Comparison of ENCODE assay signal across 9 cellular contexts in the genomic region with DNA sequence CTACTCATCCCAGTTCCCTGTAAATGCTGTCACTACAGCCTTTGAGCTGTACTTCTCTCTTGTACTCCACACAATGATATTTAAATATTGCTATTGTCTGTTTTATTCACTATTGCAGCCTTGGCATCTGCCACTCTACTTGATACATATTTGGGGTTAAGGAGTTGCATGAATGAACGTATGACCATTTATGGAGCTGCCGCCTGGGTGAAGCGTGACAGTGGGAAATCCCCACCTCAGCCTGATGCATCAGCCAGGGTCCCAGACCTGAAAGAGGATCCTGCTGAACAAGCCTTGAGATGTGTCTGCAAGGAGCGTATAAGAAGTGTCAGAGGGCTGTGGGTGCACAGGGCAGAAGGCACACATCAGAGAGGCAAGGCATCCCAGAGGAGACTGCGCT. TPM values are rescaled to one million over a fixed set of nuclear protein-coding genes. Genes with fewer than 3 reads are reported as not detected.
DNase-seq lines count a peak whose midpoint lies in the region; ATAC-seq and TF ChIP-seq lines count a peak whose summit lies in the region.
"Had no signal": no experiment of that assay in that cellular context is flagged by ENCODE, and none has a peak within 500 bp of the region (broad histone marks: within the 10 kb centered on the region; RNA-seq: fewer than 3 reads in every experiment).

No MANE protein-coding gene starts in this region.

- no peak overlapping the region for H3K4me2 ChIP-seq in neural progenitor cell

- peak overlapping the region; percentile 34 for H3K27ac Mint-ChIP-seq in activated CD4-positive, alpha-beta T cell treated with anti-CD3 and anti-CD28 coated beads for 36 hours
- H3K27ac Mint-ChIP-seq in neural progenitor cell: peak overlapping the region; percentile 8

- CTCF ChIA-PET in activated CD4-positive, alpha-beta T cell treated with anti-CD3 and anti-CD28 coated beads for 36 hours (lab: Charles Lee): interaction anchor here (0.6 to 0.7 kb wide), 2 partner anchors 17 to 82 kb away, joined by 3 read pairs; no protein-coding TSS in a partner anchor

- ATAC-seq in GM18502 (IDR thresholded peaks at IDR 0.05; ENCODE audit: poor library complexity, unreplicated experiment) (peak; percentile 97), HG02642 (IDR thresholded peaks at IDR 0.05; ENCODE audit: poor library complexity, unreplicated experiment) (peak; percentile 95)
- ATAC-seq in activated CD4-positive, alpha-beta T cell treated with anti-CD3 and anti-CD28 coated beads for 36 hours: peak; percentile 99

- no peak overlapping the region for H2AFZ ChIP-seq in neural progenitor cell (replicated peaks)

- H3K36me3 ChIP-seq in neural progenitor cell (no peaks in the 10 kb centered on the region), ovary (no peaks in the 10 kb centered on the region)

- no peaks in the 10 kb centered on the region for H3K79me2 ChIP-seq in neural progenitor cell (ENCODE audit: low read depth)

- no peaks in the 10 kb centered on the region for H3K36me3 Mint-ChIP-seq in activated CD4-positive, alpha-beta T cell treated with anti-CD3 and anti-CD28 coated beads for 36 hours (ENCODE audit: low read depth)
- peaks cover 1% of the 10 kb centered on the region for H3K36me3 Mint-ChIP-seq in neural progenitor cell

- peaks cover 8% of the 10 kb centered on the region for H3K4me1 Mint-ChIP-seq in activated CD4-positive, alpha-beta T cell treated with anti-CD3 and anti-CD28 coated beads for 36 hours
- peaks cover 42% of the 10 kb centered on the region for H3K4me1 Mint-ChIP-seq in neural progenitor cell

- peak; percentile 74 for DNase-seq in activated CD4-positive, alpha-beta T cell treated with anti-CD3 and anti-CD28 coated beads for 36 hours
- DNase-seq in neural progenitor cell (ENCODE audit: low spot score) (no peak), NCI-H524 (lab: John Stamatoyannopoulos, UW) (no peak), ovary (no peak), T-helper 9 cell (no peak), medulla oblongata (ENCODE audit: extremely low spot score) (no peak)

- TF ChIP-seq CTCF in neural progenitor cell (IDR thresholded peaks at IDR 0.05) (no peak), ovary (IDR thresholded peaks at IDR 0.05) (no peak)

- no peak for TF ChIP-seq EP300 in ovary (IDR thresholded peaks at IDR 0.05)

- H3K9me3 ChIP-seq in neural progenitor cell (ENCODE audit: low read depth) (no peaks in the 10 kb centered on the region), ovary (no peaks in the 10 kb centered on the region)

- no peaks in the 10 kb centered on the region for H3K9me3 Mint-ChIP-seq in activated CD4-positive, alpha-beta T cell treated with anti-CD3 and anti-CD28 coated beads for 36 hours (ENCODE audit: low read depth)
- H3K9me3 Mint-ChIP-seq in neural progenitor cell: peaks cover 6% of the 10 kb centered on the region

- peaks cover 15% of the 10 kb centered on the region for H3K4me1 ChIP-seq in neural progenitor cell
- no peaks in the 10 kb centered on the region for H3K4me1 ChIP-seq in ovary (ENCODE audit: insufficient read depth)

- peaks cover 2% of the 10 kb centered on the region for H3K27me3 Mint-ChIP-seq in activated CD4-positive, alpha-beta T cell treated with anti-CD3 and anti-CD28 coated beads for 36 hours
- peaks cover 14% of the 10 kb centered on the region for H3K27me3 Mint-ChIP-seq in neural progenitor cell (ENCODE audit: insufficient read depth, low read depth)

- H3K27ac ChIP-seq in neural progenitor cell (no peak overlapping the region), ovary (no peak overlapping the region)
- H3K27ac ChIP-seq: VCaP had no signal

- 87 to 93% (median 89%) methylated on average over 5 of the region's 5 CpGs for WGBS in ovary, 3 donors

- H3K4me3 Mint-ChIP-seq in activated CD4-positive, alpha-beta T cell treated with anti-CD3 and anti-CD28 coated beads for 36 hours: no peak overlapping the region
- no peak overlapping the region for H3K4me3 Mint-ChIP-seq in neural progenitor cell

- POLR2A ChIA-PET in activated CD4-positive, alpha-beta T cell treated with anti-CD3 and anti-CD28 coated beads for 36 hours (lab: Charles Lee): no interaction called here

- TF ChIP-seq POLR2A in ovary (IDR thresholded peaks at IDR 0.05): no peak

- H4K20me1 ChIP-seq in neural progenitor cell (ENCODE audit: low read depth): no peaks in the 10 kb centered on the region

- H3K4me3 ChIP-seq in neural progenitor cell (no peak overlapping the region), ovary (no peak overlapping the region)

- intact Hi-C loops in activated CD4-positive, alpha-beta T cell treated with anti-CD3 and anti-CD28 coated beads for 36 hours (cut with DNase I, micrococcal nuclease): no loop called here
- intact Hi-C loops in ovary (cut with DNase I): no loop called here

- H3K27me3 ChIP-seq in neural progenitor cell (no peaks in the 10 kb centered on the region), ovary (no peaks in the 10 kb centered on the region)

- H3F3A ChIP-seq in neural progenitor cell (ENCODE audit: low read depth): peaks cover 5% of the 10 kb centered on the region

- no peak overlapping the region for H3K9ac ChIP-seq in neural progenitor cell

RNA-seq across cellular contexts. Expression of a gene that starts 39.1 kb away (rescaled TPM):
- total RNA-seq in activated CD4-positive, alpha-beta T cell treated with anti-CD3 and anti-CD28 coated beads for 36 hours: 10 to 100 TPM; 83.2 to 93.2 TPM
- total RNA-seq in neural progenitor cell (ENCODE audit: low replicate concordance) (24.8 and 38.1 TPM in 2 replicates), ovary (10 to 100 TPM in 6 of 7 donors, 1 to 10 TPM in 1; 9.5 to 29.7 (median 21.4) TPM)
- polyA plus RNA-seq in ovary: 10 to 100 TPM; 18.6 to 49.1 TPM

RNA-seq across cellular contexts. Expression of a gene that starts 43.1 kb away (rescaled TPM):
- 100 to 1,000 TPM; 172 to 182 TPM for total RNA-seq in activated CD4-positive, alpha-beta T cell treated with anti-CD3 and anti-CD28 coated beads for 36 hours
- 71.3 and 93.3 TPM in 2 replicates for total RNA-seq in neural progenitor cell (ENCODE audit: low replicate concordance)
- total RNA-seq in ovary: 10 to 100 TPM; 22.8 to 64.9 (median 48.4) TPM
- 10 to 100 TPM; 30.6 to 99.4 TPM for polyA plus RNA-seq in ovary
